In the genomic region with DNA sequence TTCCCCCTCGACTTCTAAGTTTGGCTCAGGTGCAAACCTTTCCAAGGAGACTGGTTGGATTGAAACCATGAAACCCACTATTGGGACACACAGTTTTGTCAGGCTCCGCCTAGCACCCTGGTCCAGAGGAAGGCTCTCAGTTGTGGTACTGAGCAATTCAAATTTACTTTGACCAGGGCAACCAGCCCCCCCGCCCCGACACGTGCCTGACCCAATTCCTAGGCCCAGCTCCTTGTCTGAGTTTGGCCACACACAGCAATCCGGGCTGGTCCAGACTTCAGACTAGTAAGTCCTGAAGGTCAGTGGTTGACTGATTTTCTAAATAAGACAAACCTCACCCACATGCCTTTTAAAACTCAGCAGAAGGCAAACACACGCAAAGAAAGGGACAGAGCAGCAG, we compare ENCODE assay signal across 30 cellular contexts.
"Had no signal": no experiment of that assay in that cellular context is flagged by ENCODE, and none has a peak within 500 bp of the region (broad histone marks: within the 10 kb centered on the region; RNA-seq: fewer than 3 reads in every experiment).

No MANE protein-coding gene starts in this region.

- H3K27me3 Mint-ChIP-seq: central memory CD8-positive, alpha-beta T cell had no signal

- H3K9me3 Mint-ChIP-seq: activated CD4-positive, alpha-beta memory T cell treated with anti-CD3 and anti-CD28 coated beads, Interleukin-2, amount 10 ng/mL, durations not matched to agents 7 days and 5 days; activated CD4-positive, alpha-beta T cell treated with anti-CD3 and anti-CD28 coated beads, Interleukin-2, amount 10 ng/mL, durations not matched to agents 7 days and 5 days; activated naive CD4-positive, alpha-beta T cell treated with anti-CD3 and anti-CD28 coated beads, Interleukin-2, amount 10 ng/mL, durations not matched to agents 7 days and 5 days; activated naive CD4-positive, alpha-beta T cell treated with anti-CD3 and anti-CD28 coated beads, Interleukin-2, amount 50 U/mL, for 72 hours; activated naive CD8-positive, alpha-beta T cell treated with anti-CD3 and anti-CD28 coated beads, Interleukin-2, amount 10 ng/mL, durations not matched to agents 7 days and 5 days; activated T-cell treated with anti-CD3 and anti-CD28 coated beads, Interleukin-2, amount 50 U/mL, for 24 hours; activated T-cell treated with anti-CD3 and anti-CD28 coated beads, Interleukin-2, amount 50 U/mL, for 72 hours; central memory CD8-positive, alpha-beta T cell; effector memory CD8-positive, alpha-beta T cell; WTC11 had no signal

- H3K36me3 ChIP-seq: ascending aorta, brain microvascular endothelial cell, esophagus squamous epithelium, gastroesophageal sphincter had no signal

- H3K9me3 ChIP-seq: ascending aorta, esophagus squamous epithelium, gastroesophageal sphincter had no signal

- H3K27ac Mint-ChIP-seq: activated CD4-positive, alpha-beta memory T cell treated with anti-CD3 and anti-CD28 coated beads, Interleukin-2, amount 10 ng/mL, durations not matched to agents 7 days and 5 days; activated CD4-positive, alpha-beta T cell treated with anti-CD3 and anti-CD28 coated beads, Interleukin-2, amount 10 ng/mL, durations not matched to agents 7 days and 5 days; activated naive CD4-positive, alpha-beta T cell treated with anti-CD3 and anti-CD28 coated beads, Interleukin-2, amount 10 ng/mL, durations not matched to agents 7 days and 5 days; activated naive CD4-positive, alpha-beta T cell treated with anti-CD3 and anti-CD28 coated beads, Interleukin-2, amount 50 U/mL, for 72 hours; activated naive CD8-positive, alpha-beta T cell treated with anti-CD3 and anti-CD28 coated beads, Interleukin-2, amount 10 ng/mL, durations not matched to agents 7 days and 5 days; activated T-cell treated with anti-CD3 and anti-CD28 coated beads, Interleukin-2, amount 50 U/mL, for 24 hours; activated T-cell treated with anti-CD3 and anti-CD28 coated beads, Interleukin-2, amount 50 U/mL, for 72 hours; effector memory CD8-positive, alpha-beta T cell; WTC11 had no signal

- H3K4me1 Mint-ChIP-seq: activated CD4-positive, alpha-beta memory T cell treated with anti-CD3 and anti-CD28 coated beads, Interleukin-2, amount 10 ng/mL, durations not matched to agents 7 days and 5 days; activated CD4-positive, alpha-beta T cell treated with anti-CD3 and anti-CD28 coated beads, Interleukin-2, amount 10 ng/mL, durations not matched to agents 7 days and 5 days; activated naive CD4-positive, alpha-beta T cell treated with anti-CD3 and anti-CD28 coated beads, Interleukin-2, amount 10 ng/mL, durations not matched to agents 7 days and 5 days; central memory CD8-positive, alpha-beta T cell had no signal

- H3K36me3 Mint-ChIP-seq: activated naive CD4-positive, alpha-beta T cell treated with anti-CD3 and anti-CD28 coated beads, Interleukin-2, amount 10 ng/mL, durations not matched to agents 7 days and 5 days; activated naive CD4-positive, alpha-beta T cell treated with anti-CD3 and anti-CD28 coated beads, Interleukin-2, amount 50 U/mL, for 72 hours; activated naive CD8-positive, alpha-beta T cell treated with anti-CD3 and anti-CD28 coated beads, Interleukin-2, amount 10 ng/mL, durations not matched to agents 7 days and 5 days; WTC11 had no signal

- H3K27ac ChIP-seq: ascending aorta, brain microvascular endothelial cell, esophagus squamous epithelium, VCaP had no signal

- H3K27me3 ChIP-seq: ascending aorta, brain microvascular endothelial cell, esophagus squamous epithelium, gastroesophageal sphincter had no signal

- H3K4me3 ChIP-seq: ascending aorta, esophagus squamous epithelium, gastroesophageal sphincter had no signal

- H3K4me3 Mint-ChIP-seq: activated CD4-positive, alpha-beta memory T cell treated with anti-CD3 and anti-CD28 coated beads, Interleukin-2, amount 10 ng/mL, durations not matched to agents 7 days and 5 days; activated CD4-positive, alpha-beta T cell treated with anti-CD3 and anti-CD28 coated beads, Interleukin-2, amount 10 ng/mL, durations not matched to agents 7 days and 5 days; activated naive CD4-positive, alpha-beta T cell treated with anti-CD3 and anti-CD28 coated beads, Interleukin-2, amount 10 ng/mL, durations not matched to agents 7 days and 5 days; activated naive CD8-positive, alpha-beta T cell treated with anti-CD3 and anti-CD28 coated beads, Interleukin-2, amount 10 ng/mL, durations not matched to agents 7 days and 5 days; activated T-cell treated with anti-CD3 and anti-CD28 coated beads, Interleukin-2, amount 50 U/mL, for 24 hours; activated T-cell treated with anti-CD3 and anti-CD28 coated beads, Interleukin-2, amount 50 U/mL, for 72 hours; central memory CD8-positive, alpha-beta T cell; effector memory CD8-positive, alpha-beta T cell; WTC11 had no signal

- FAIRE-seq: bronchial epithelial cell, colon had no signal

- H3K4me1 ChIP-seq: ascending aorta had no signal

- DNase-seq: activated CD4-positive, alpha-beta memory T cell treated with anti-CD3 and anti-CD28 coated beads, Interleukin-2, amount 10 ng/mL, durations not matched to agents 7 days and 5 days; activated CD4-positive, alpha-beta T cell treated with anti-CD3 and anti-CD28 coated beads for 1 hour; activated CD4-positive, alpha-beta T cell treated with anti-CD3 and anti-CD28 coated beads for 4 hours; activated CD4-positive, alpha-beta T cell treated with anti-CD3 and anti-CD28 coated beads, Interleukin-2, amount 10 ng/mL, durations not matched to agents 7 days and 5 days; activated CD4-positive, alpha-beta T cell treated with anti-CD3 and anti-CD28 coated beads, Interleukin-2, amount 50 U/mL, for 4 hours; activated CD8-positive, alpha-beta memory T cell treated with anti-CD3 and anti-CD28 coated beads, Interleukin-2, amount 50 U/mL, for 48 hours; activated gamma-delta T cell; activated naive CD4-positive, alpha-beta T cell; activated naive CD4-positive, alpha-beta T cell treated with anti-CD3 and anti-CD28 coated beads, Interleukin-2, amount 10 ng/mL, durations not matched to agents 7 days and 5 days; activated naive CD8-positive, alpha-beta T cell treated with anti-CD3 and anti-CD28 coated beads, Interleukin-2, amount 10 ng/mL, durations not matched to agents 7 days and 5 days; activated T-cell treated with anti-CD3 and anti-CD28 coated beads for 4 hours; activated T-cell treated with anti-CD3 and anti-CD28 coated beads, Interleukin-2, amount 50 U/mL, for 24 hours; activated T-cell treated with anti-CD3 and anti-CD28 coated beads, Interleukin-2, amount 50 U/mL, for 72 hours; cortex of kidney; dermis blood vessel endothelial cell; effector CD4-positive, alpha-beta T cell; effector memory CD8-positive, alpha-beta T cell; erythroblast; esophagus squamous epithelium; foreskin melanocyte; T-helper 2 cell had no signal
